In genomic region chr21:15682182-15682895, GRCh38 we compare ENCODE assay signal across 10 cellular contexts. TPM values are rescaled to one million over a fixed set of nuclear protein-coding genes. Genes with fewer than 3 reads are reported as not detected.
DNase-seq lines count a peak whose midpoint lies in the region; ATAC-seq, FAIRE-seq and TF ChIP-seq lines count a peak whose summit lies in the region.
"Had no signal": no experiment of that assay in that cellular context is flagged by ENCODE, and none has a peak within 500 bp of the region (broad histone marks: within the 10 kb centered on the region; RNA-seq: fewer than 3 reads in every experiment).

No MANE protein-coding gene starts in this region.

- H3K56ac ChIP-seq in H1 (replicated peaks; ENCODE audit: insufficient read length, low read depth, low read length): no peak overlapping the region

- H3K9me3 ChIP-seq in H1 (ENCODE audit: insufficient read depth in 2 of 2, low read depth in 1 of 2, low read length in 1 of 2) (no peaks in the 10 kb centered on the region), neutrophil (no peaks in the 10 kb centered on the region), vagina (no peaks in the 10 kb centered on the region)
- H3K9me3 ChIP-seq: gastroesophageal sphincter had no signal

- no peak overlapping the region for H3K4me3 ChIP-seq in H1 (ENCODE audit: extremely low read depth in 1 of 4, insufficient read depth in 2 of 4, low read depth in 3 of 4, low read length in 4 of 4)
- peak overlapping the region; percentile 38 to 46 for H3K4me3 ChIP-seq in neutrophil (ENCODE audit: low read depth in 1 of 2, low read length in 1 of 2)
- H3K4me3 ChIP-seq in vagina: no peak overlapping the region
- H3K4me3 ChIP-seq: gastroesophageal sphincter had no signal

- H4K20me1 ChIP-seq in H1 (replicated peaks in 1 of 2; ENCODE audit: control insufficient read depth in 1 of 2, insufficient read depth in 2 of 2, low read length in 2 of 2): no peaks in the 10 kb centered on the region

- POLR2A ChIA-PET in H1 (lab: Charles Lee; ENCODE audit: partially characterized antibody): no interaction called here

- CTCF ChIA-PET in H1 (lab: Charles Lee; ENCODE audit: partially characterized antibody): no interaction called here

- H4K5ac ChIP-seq in H1 (ENCODE audit: insufficient read length, low read depth, low read length): no peak overlapping the region

- TF ChIP-seq POLR2A in H1 (IDR thresholded peaks at IDR 0.05; ENCODE audit: control extremely low read depth in 1 of 2, low read depth in 2 of 2, low read length in 2 of 2) (no peak), vagina (IDR thresholded peaks at IDR 0.05) (no peak)

- H3K27ac ChIP-seq in H1 (ENCODE audit: low read depth, low read length) (no peak overlapping the region), neutrophil (peak overlapping the region; percentile 85), vagina (no peak overlapping the region)
- H3K27ac ChIP-seq: gastroesophageal sphincter had no signal

- no peak overlapping the region for H2BK20ac ChIP-seq in H1 (ENCODE audit: low read length)

- intact Hi-C loops in vagina (cut with DNase I): no loop called here

- H3K79me2 ChIP-seq in H1 (ENCODE audit: control insufficient read depth in 1 of 2, insufficient read depth in 2 of 2, low read length in 2 of 2): no peaks in the 10 kb centered on the region

- H3K4me2 ChIP-seq in H1 (ENCODE audit: insufficient read depth in 1 of 2, low read depth in 2 of 2, low read length in 2 of 2): no peak overlapping the region

- WGBS in H1 (ENCODE audit: extremely low coverage in 1 of 2, insufficient coverage in 1 of 2, insufficient read length in 1 of 2, insufficient replicate concordance in 2 of 2, low coverage in 1 of 2, low lambda C conversion rate in 2 of 2, missing lambda C conversion rate in 1 of 2), 2 experiments: 79% methylated on average over 6 of the region's 6 CpGs; no CpG with 5 or more reads in 1 of the 2 experiments

- H2BK12ac ChIP-seq in H1 (ENCODE audit: low read depth, low read length): no peak overlapping the region

- no peak overlapping the region for H2BK15ac ChIP-seq in H1 (ENCODE audit: low read length)

- H3K14ac ChIP-seq in H1 (ENCODE audit: insufficient read length): no peak overlapping the region

- H3K36me3 ChIP-seq in H1 (ENCODE audit: control insufficient read depth in 2 of 4, insufficient read depth in 4 of 4, low read length in 3 of 4) (no peaks in the 10 kb centered on the region), neutrophil (no peaks in the 10 kb centered on the region), vagina (no peaks in the 10 kb centered on the region)
- H3K36me3 ChIP-seq: gastroesophageal sphincter had no signal

- H4K91ac ChIP-seq in H1 (replicated peaks; ENCODE audit: insufficient read length, low read length): no peak overlapping the region

- H3K79me1 ChIP-seq in H1 (ENCODE audit: low read depth, low read length): no peaks in the 10 kb centered on the region

- H3K23me2 ChIP-seq in H1 (ENCODE audit: low read depth, low read length): no peaks in the 10 kb centered on the region

- H2BK120ac ChIP-seq in H1 (replicated peaks; ENCODE audit: low read depth, low read length): no peak overlapping the region

- TF ChIP-seq CTCF in H1 (IDR thresholded peaks at IDR 0.05; ENCODE audit: control extremely low read depth in 1 of 3, insufficient read depth in 1 of 3, low read depth in 1 of 3, low read length in 3 of 3) (no peak), neutrophil (IDR thresholded peaks at IDR 0.05) (no peak), vagina (IDR thresholded peaks at IDR 0.05) (no peak)

- H3K23ac ChIP-seq in H1 (ENCODE audit: insufficient read length): no peak overlapping the region

- no peak overlapping the region for H2BK5ac ChIP-seq in H1 (ENCODE audit: low read depth, low read length)

- no peak for TF ChIP-seq EP300 in H1 (IDR thresholded peaks at IDR 0.05; ENCODE audit: borderline replicate concordance in 1 of 2, low read depth in 2 of 2, low read length in 2 of 2)

- H3K4ac ChIP-seq in H1 (replicated peaks; ENCODE audit: insufficient read length, low read depth, low read length): no peak overlapping the region

- ATAC-seq in GM21619 (IDR thresholded peaks at IDR 0.05; ENCODE audit: unreplicated experiment): no peak
- ATAC-seq: gastroesophageal sphincter had no signal

- H2AFZ ChIP-seq in H1 (ENCODE audit: low read length): no peak overlapping the region

- H3K18ac ChIP-seq in H1 (ENCODE audit: extremely low read depth, low read length): no peak overlapping the region

- H2AK5ac ChIP-seq in H1 (ENCODE audit: low read depth, low read length): no peak overlapping the region

- no peak for FAIRE-seq in H1 (lab: Jason Lieb, UNC)

- DNase-seq in GF-D8 (lab: John Stamatoyannopoulos, UW) (peak; percentile 97), NOMO-1 treated with dmso at 0.1 percent for 144 hours (lab: John Stamatoyannopoulos, UW; ENCODE audit: unreplicated experiment) (peak; percentile 84), H1 (ENCODE audit: low read depth in 1 of 2, low spot score in 2 of 2) (no peak), HUDEP-2 (lab: John Stamatoyannopoulos, UW; ENCODE audit: unreplicated experiment in 76 of 76) (no peak), NCI-H187 (lab: John Stamatoyannopoulos, UW) (no peak), vagina (ENCODE audit: extremely low spot score in 2 of 2) (no peak)
- DNase-seq: activated T-cell treated with anti-CD3 and anti-CD28 coated beads for 4 hours had no signal

- no peak for TF ChIP-seq RAD21 in H1 (IDR thresholded peaks at IDR 0.05 in 1 of 2, conservative IDR thresholded peaks at IDR 0.05 in 1 of 2; ENCODE audit: low read depth in 2 of 2, low read length in 2 of 2)

- no peak overlapping the region for H3K9ac ChIP-seq in H1 (replicated peaks in 1 of 4; ENCODE audit: extremely low read depth in 1 of 4, low read depth in 3 of 4, low read length in 3 of 4)

- H4K8ac ChIP-seq in H1 (ENCODE audit: extremely low read depth, insufficient read depth, low read length): no peak overlapping the region

- H3K4me1 ChIP-seq in H1 (replicated peaks in 1 of 4; ENCODE audit: control insufficient read depth in 3 of 4, insufficient read depth in 4 of 4, low read length in 3 of 4) (no peaks in the 10 kb centered on the region), neutrophil (ENCODE audit: control insufficient read depth in 1 of 2, insufficient read depth in 1 of 2, low read depth in 1 of 2, low read length in 1 of 2) (peaks cover 46 to 50% of the 10 kb centered on the region in 2 experiments), vagina (no peaks in the 10 kb centered on the region)
- H3K4me1 ChIP-seq: gastroesophageal sphincter had no signal

- no peaks in the 10 kb centered on the region for H3K27me3 ChIP-seq in H1 (replicated peaks in 1 of 4; ENCODE audit: control insufficient read depth in 3 of 4, extremely low read depth in 1 of 4, insufficient read depth in 3 of 4, low read length in 3 of 4)
- H3K27me3 ChIP-seq in neutrophil: no peaks in the 10 kb centered on the region
- H3K27me3 ChIP-seq in vagina: no peaks in the 10 kb centered on the region
- H3K27me3 ChIP-seq: gastroesophageal sphincter had no signal

TF ChIP-seq in H1, 55 proteins besides CTCF, POLR2A, EP300 and RAD21:
- no peak for TF ChIP-seq SP4 (IDR thresholded peaks at IDR 0.05; ENCODE audit: low read length)
- TF ChIP-seq CEBPB (IDR thresholded peaks at IDR 0.05; ENCODE audit: low read depth, low read length): peak; percentile 58; the same call in 1 of the 2 replicates
TF ChIP-seq in H1: peak in this region for 1.

RNA-seq across cellular contexts. Expression of gene USP25, which starts 47.4 kb away (rescaled TPM):
- 43.6 and 48.1 TPM in 2 replicates for total RNA-seq in H1 (2021; fragmentation: NEBNext Ultra II Directional; extraction: Animal tissue kit (Norgen Biotek cat#: 25700))
- 7.0 and 11.2 TPM in 2 replicates for polyA plus RNA-seq in H1 (2011; rRNA removed)
- polyA plus RNA-seq in H1 (2011; cell fraction: cytosol; rRNA removed): 13.1 TPM
- 14.8 TPM for polyA plus RNA-seq in H1 (2011; cell fraction: nucleus; rRNA removed)
- 17.4 to 29.7 TPM (median 23.4 TPM) in 4 replicates for polyA plus RNA-seq in H1 (2012, experiment 1 of 2)
- polyA plus RNA-seq in H1 (2012, experiment 2 of 2): 1.4 TPM
- 24.4 TPM for polyA plus RNA-seq in H1 (2013, experiment 1 of 2)
- polyA plus RNA-seq in H1 (2013, experiment 2 of 2): 23.8 TPM
- 54.0 and 89.9 TPM in 2 replicates for polyA minus RNA-seq in H1 (2011; rRNA and poly(A)+ RNA removed)
- 28.2 TPM for polyA minus RNA-seq in H1 (2011; cell fraction: cytosol; rRNA and poly(A)+ RNA removed)
- 170 TPM for polyA minus RNA-seq in H1 (2011; cell fraction: nucleus; rRNA and poly(A)+ RNA removed)
- 39.0 TPM for total RNA-seq in vagina

Comparison
In these comparisons a context has a peak if more than half of its experiments do, and no peak if none do; other contexts are left out.
1. DNase-seq: peak in GF-D8 (single experiment) and NOMO-1 treated with dmso at 0.1 percent for 144 hours (single experiment); none in H1 (0 of 2), HUDEP-2 (0 of 76), NCI-H187 (0 of 2) and vagina (0 of 2).
2. H3K4me3 ChIP-seq: peak in neutrophil (2 of 2); none in H1 (0 of 4) and vagina (0 of 2).